ENCODE assay signal across 1 cellular context in the genomic region with DNA sequence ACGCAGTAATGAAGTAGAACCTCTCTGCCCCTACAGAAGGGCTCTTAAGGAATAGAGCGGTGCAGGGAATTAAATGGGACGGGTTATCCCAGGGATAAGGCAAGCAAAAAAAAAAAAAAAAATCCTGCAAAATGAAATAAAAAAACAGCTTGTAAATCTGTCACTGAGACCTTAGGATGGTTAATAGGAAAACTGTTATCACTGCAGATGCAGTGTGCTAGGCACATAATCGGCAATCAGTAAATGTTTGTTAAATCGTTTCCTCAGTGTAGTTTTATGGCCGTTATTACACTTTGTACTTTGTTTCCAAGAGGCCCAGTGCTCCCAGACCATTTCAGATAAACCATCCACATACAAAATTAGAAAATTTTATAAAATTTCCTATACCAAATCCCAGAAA.
TF ChIP-seq lines count a peak whose summit lies in the region.

No MANE protein-coding gene starts in this region.

TF ChIP-seq in K562, 482 proteins besides CTCF, POLR2A, EP300 and RAD21:
- TF ChIP-seq, protein P1, sequence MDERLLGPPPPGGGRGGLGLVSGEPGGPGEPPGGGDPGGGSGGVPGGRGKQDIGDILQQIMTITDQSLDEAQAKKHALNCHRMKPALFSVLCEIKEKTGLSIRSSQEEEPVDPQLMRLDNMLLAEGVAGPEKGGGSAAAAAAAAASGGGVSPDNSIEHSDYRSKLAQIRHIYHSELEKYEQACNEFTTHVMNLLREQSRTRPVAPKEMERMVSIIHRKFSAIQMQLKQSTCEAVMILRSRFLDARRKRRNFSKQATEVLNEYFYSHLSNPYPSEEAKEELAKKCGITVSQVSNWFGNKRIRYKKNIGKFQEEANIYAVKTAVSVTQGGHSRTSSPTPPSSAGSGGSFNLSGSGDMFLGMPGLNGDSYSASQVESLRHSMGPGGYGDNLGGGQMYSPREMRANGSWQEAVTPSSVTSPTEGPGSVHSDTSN (CRISPR knock-in tag; IDR thresholded peaks at IDR 0.05; ENCODE audit: low read depth): no peak
- TF ChIP-seq, protein P1 (tag; conservative IDR thresholded peaks at IDR 0.05; ENCODE audit: low read depth): peak; percentile 41
- no peak for TF ChIP-seq ZZZ3 (IDR thresholded peaks at IDR 0.05)
- TF ChIP-seq MEIS2 (IDR thresholded peaks at IDR 0.05; ENCODE audit: partially characterized antibody): peak; percentile 53
- 0 out of 4 replicates have a peak, but pooled peaks of 1 of the 2 experiments have one; percentile 12 for TF ChIP-seq KDM1A (IDR thresholded peaks at IDR 0.05)
- no peak for TF ChIP-seq POLR2H (tag; IDR thresholded peaks at IDR 0.05; ENCODE audit: low read depth)
- no peak for TF ChIP-seq PHB2 (IDR thresholded peaks at IDR 0.05; ENCODE audit: low read depth)
